ENCODE assay signal across 24 cellular contexts in the genomic region with DNA sequence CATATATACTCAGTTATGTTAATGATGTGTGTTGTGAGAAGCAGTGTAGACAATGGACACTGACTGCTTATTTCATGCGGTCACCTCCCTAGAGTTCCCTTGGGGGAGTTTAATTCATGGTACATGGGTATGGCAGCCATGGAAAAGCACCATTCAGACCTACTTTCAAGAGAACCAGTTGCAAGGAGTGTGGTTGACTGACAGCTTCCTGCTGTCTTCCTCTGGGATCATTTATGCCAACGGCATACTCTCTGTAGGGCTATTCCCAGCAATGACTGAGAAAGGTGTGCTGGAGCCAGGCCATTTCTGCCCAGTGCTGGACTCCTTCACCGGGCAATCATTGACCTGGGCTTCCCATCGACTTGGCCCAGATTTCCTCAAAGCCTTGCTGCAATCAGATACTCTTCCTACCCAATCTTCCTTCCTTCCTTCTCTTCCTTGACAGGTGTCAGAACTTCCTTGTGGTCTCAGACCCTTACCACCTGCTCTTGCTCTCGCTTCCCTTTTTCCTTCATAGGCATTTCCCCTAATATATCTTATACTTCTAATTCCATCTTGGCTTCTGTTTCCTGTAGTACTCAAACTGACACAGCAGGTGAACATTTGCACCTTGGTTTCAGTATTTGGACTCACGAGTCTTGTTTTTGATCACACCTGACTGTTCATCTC. TPM values are rescaled to one million over a fixed set of nuclear protein-coding genes. Genes with fewer than 3 reads are reported as not detected.
A peak's percentile ranks its signal among the peaks of the same experiment; 100 is the strongest.
DNase-seq lines count a peak whose midpoint lies in the region; ATAC-seq and TF ChIP-seq lines count a peak whose summit lies in the region.
"Had no signal": no experiment of that assay in that cellular context is flagged by ENCODE, and none has a peak within 500 bp of the region (broad histone marks: within the 10 kb centered on the region; RNA-seq: fewer than 3 reads in every experiment).

No MANE protein-coding gene starts in this region.

- no peak for ATAC-seq in CD4-positive, CD25-positive, alpha-beta regulatory T cell (ENCODE audit: low read depth in 2 of 2)
- ATAC-seq: activated CD4-positive, CD25-positive, alpha-beta regulatory T cell treated with anti-CD3 and anti-CD28 coated beads, Interleukin-2, amount 50 U/mL, for 24 hours; gastrocnemius medialis; left cardiac atrium; pancreas; stimulated activated naive B cell treated with anti-CD40 and anti-IgM and Interleukin-4, amounts not matched to agents 10 μg/mL and 1 μg/mL and 100 μg/mL, for 72 hours; upper lobe of right lung had no signal

- H3K9me3 Mint-ChIP-seq in CD4-positive, CD25-positive, alpha-beta regulatory T cell = peaks cover 0 to 4% (median 0%) of the 10 kb centered on the region in 7 donors
- no peaks in the 10 kb centered on the region for H3K9me3 Mint-ChIP-seq in endothelial cell (ENCODE audit: unreplicated experiment)
- H3K9me3 Mint-ChIP-seq: activated CD4-positive, alpha-beta memory T cell treated with anti-CD3 and anti-CD28 coated beads for 36 hours; activated naive CD8-positive, alpha-beta T cell treated with anti-CD3 and anti-CD28 coated beads, Interleukin-2, amount 10 ng/mL, durations not matched to agents 7 days and 5 days; stimulated activated naive B cell treated with anti-CD40 and anti-IgM and Interleukin-4, amounts not matched to agents 10 μg/mL and 1 μg/mL and 100 μg/mL, for 72 hours had no signal

- H3K27ac ChIP-seq in CD4-positive, CD25-positive, alpha-beta regulatory T cell (ENCODE audit: insufficient read depth, low read length, poor library complexity, severe bottlenecking) = no peak overlapping the region
- H3K27ac ChIP-seq in OCI-LY3 (ENCODE audit: low read length) = peak overlapping the region; percentile 99
- H3K27ac ChIP-seq: C4-2B, gastrocnemius medialis, upper lobe of right lung had no signal

- no peaks in the 10 kb centered on the region for H3K27me3 Mint-ChIP-seq in CD4-positive, CD25-positive, alpha-beta regulatory T cell
- H3K27me3 Mint-ChIP-seq in endothelial cell (ENCODE audit: unreplicated experiment) = peaks cover 12% of the 10 kb centered on the region
- H3K27me3 Mint-ChIP-seq: activated CD4-positive, alpha-beta memory T cell treated with anti-CD3 and anti-CD28 coated beads for 36 hours; activated naive CD8-positive, alpha-beta T cell treated with anti-CD3 and anti-CD28 coated beads, Interleukin-2, amount 10 ng/mL, durations not matched to agents 7 days and 5 days; stimulated activated naive B cell treated with anti-CD40 and anti-IgM and Interleukin-4, amounts not matched to agents 10 μg/mL and 1 μg/mL and 100 μg/mL, for 72 hours had no signal

- H3K79me2 ChIP-seq in OCI-LY3 (ENCODE audit: low read length) = peaks cover 26% of the 10 kb centered on the region

- H3K36me3 ChIP-seq in CD4-positive, CD25-positive, alpha-beta regulatory T cell (ENCODE audit: control insufficient read depth, insufficient read depth, low read length) = no peaks in the 10 kb centered on the region
- H3K36me3 ChIP-seq in OCI-LY3 (replicated peaks; ENCODE audit: low read depth, low read length) = no peaks in the 10 kb centered on the region
- H3K36me3 ChIP-seq: gastrocnemius medialis, HAP-1, pancreas, upper lobe of right lung had no signal

- H3K9ac ChIP-seq in OCI-LY3 (ENCODE audit: low read length) = peak overlapping the region; percentile 72; the same call in 1 of the 2 replicates

- no peaks in the 10 kb centered on the region for H3K9me3 ChIP-seq in CD4-positive, CD25-positive, alpha-beta regulatory T cell (ENCODE audit: control insufficient read depth in 2 of 2, low read length in 2 of 2)
- H3K9me3 ChIP-seq in OCI-LY3 (ENCODE audit: insufficient read depth, low read length) = no peaks in the 10 kb centered on the region
- H3K9me3 ChIP-seq: gastrocnemius medialis, HAP-1, pancreas, upper lobe of right lung had no signal

- H3K36me3 Mint-ChIP-seq in CD4-positive, CD25-positive, alpha-beta regulatory T cell = no peaks in the 10 kb centered on the region
- H3K36me3 Mint-ChIP-seq in endothelial cell (ENCODE audit: low read depth, unreplicated experiment) = peaks cover 10% of the 10 kb centered on the region
- H3K36me3 Mint-ChIP-seq: immature natural killer cell had no signal

- H3K27me3 ChIP-seq in CD4-positive, CD25-positive, alpha-beta regulatory T cell (ENCODE audit: control insufficient read depth, insufficient read depth, low read length) = no peaks in the 10 kb centered on the region
- H3K27me3 ChIP-seq in OCI-LY3 (ENCODE audit: low read depth, low read length) = no peaks in the 10 kb centered on the region
- H3K27me3 ChIP-seq: gastrocnemius medialis, pancreas, upper lobe of right lung had no signal

- no peak overlapping the region for H2AFZ ChIP-seq in OCI-LY3 (ENCODE audit: low read depth, low read length)

- H3K4me2 ChIP-seq in OCI-LY3 (ENCODE audit: low read length) = peak overlapping the region; percentile 66

- peak overlapping the region in 3 of 4 donors; percentile 39 to 81 (median 43) for H3K4me3 Mint-ChIP-seq in CD4-positive, CD25-positive, alpha-beta regulatory T cell
- no peak overlapping the region for H3K4me3 Mint-ChIP-seq in endothelial cell (ENCODE audit: unreplicated experiment)
- H3K4me3 Mint-ChIP-seq: activated naive CD8-positive, alpha-beta T cell treated with anti-CD3 and anti-CD28 coated beads, Interleukin-2, amount 10 ng/mL, durations not matched to agents 7 days and 5 days; immature natural killer cell had no signal

- TF ChIP-seq CTCF in GM12864 (IDR thresholded peaks at IDR 0.05; ENCODE audit: low read depth, low read length, missing control alignments) (no peak), OCI-LY3 (IDR thresholded peaks at IDR 0.05; ENCODE audit: low read depth, low read length) (no peak), endothelial cell (IDR thresholded peaks at IDR 0.05; ENCODE audit: unreplicated experiment) (no peak)

- no peak overlapping the region for H3K4me3 ChIP-seq in CD4-positive, CD25-positive, alpha-beta regulatory T cell (ENCODE audit: low read depth, low read length)
- peak overlapping the region; percentile 13; the same call in 1 of the 2 replicates for H3K4me3 ChIP-seq in GM12864 (ENCODE audit: low read depth, low read length)
- peak overlapping the region; percentile 39 for H3K4me3 ChIP-seq in OCI-LY3 (ENCODE audit: low read length)
- H3K4me3 ChIP-seq: gastrocnemius medialis, HAP-1, pancreas, upper lobe of right lung had no signal

- H3K4me1 ChIP-seq in CD4-positive, CD25-positive, alpha-beta regulatory T cell (ENCODE audit: control insufficient read depth, insufficient read depth, low read length, poor library complexity, severe bottlenecking) = peaks cover 30% of the 10 kb centered on the region
- peaks cover 61% of the 10 kb centered on the region for H3K4me1 ChIP-seq in OCI-LY3 (ENCODE audit: low read length)

- H3K27ac Mint-ChIP-seq in CD4-positive, CD25-positive, alpha-beta regulatory T cell = peak overlapping the region in 2 of 3 donors; percentile 1 to 49
- H3K27ac Mint-ChIP-seq in endothelial cell (ENCODE audit: unreplicated experiment) = no peak overlapping the region
- H3K27ac Mint-ChIP-seq: activated naive CD8-positive, alpha-beta T cell treated with anti-CD3 and anti-CD28 coated beads, Interleukin-2, amount 10 ng/mL, durations not matched to agents 7 days and 5 days had no signal

- peaks cover 2% of the 10 kb centered on the region; the same call in 1 of the 2 replicates for H4K20me1 ChIP-seq in OCI-LY3 (ENCODE audit: insufficient read depth, low read length)

- peaks cover 24 to 50% (median 34%) of the 10 kb centered on the region in 4 donors for H3K4me1 Mint-ChIP-seq in CD4-positive, CD25-positive, alpha-beta regulatory T cell
- H3K4me1 Mint-ChIP-seq in endothelial cell (ENCODE audit: unreplicated experiment) = peaks cover 22% of the 10 kb centered on the region

- no peak for DNase-seq in CD4-positive, CD25-positive, alpha-beta regulatory T cell
- DNase-seq in GM12864 (ENCODE audit: low read depth) (peak; percentile 64), mucosa of gallbladder (ENCODE audit: low spot score) (peak; percentile 57), NCI-H2196 treated with DMSO at 0.1 percent for 48 hours (lab: John Stamatoyannopoulos, UW; ENCODE audit: unreplicated experiment) (no peak), endothelial cell (ENCODE audit: low spot score) (no peak), T1000 (lab: John Stamatoyannopoulos, UW) (no peak)
- DNase-seq: activated CD4-positive, alpha-beta memory T cell treated with anti-CD3 and anti-CD28 coated beads for 36 hours; activated CD8-positive, alpha-beta memory T cell treated with anti-CD3 and anti-CD28 coated beads, Interleukin-2, amount 50 U/mL, for 4 hours; activated effector memory CD4-positive, alpha-beta T cell treated with Interleukin-2 at 50 U/mL for 16 hours; activated naive CD8-positive, alpha-beta T cell treated with anti-CD3 and anti-CD28 coated beads, Interleukin-2, amount 10 ng/mL, durations not matched to agents 7 days and 5 days; aorta; gastrocnemius medialis; immature natural killer cell; left cardiac atrium; NCI-H2107; OCI-M1; pancreas; stimulated activated naive B cell treated with anti-CD40 and anti-IgM and Interleukin-4, amounts not matched to agents 10 μg/mL and 1 μg/mL and 100 μg/mL, for 72 hours; substantia nigra; upper lobe of right lung had no signal

RNA-seq across cellular contexts. Expression of a gene that starts 3.4 kb away (rescaled TPM):
- 111 TPM for total RNA-seq in CD4-positive, CD25-positive, alpha-beta regulatory T cell
- polyA plus RNA-seq in CD4-positive, CD25-positive, alpha-beta regulatory T cell = 100 to 1,000 TPM in 3 of 4 donors, 10 to 100 TPM in 1; 93.2 to 126 (median 111) TPM
- total RNA-seq in mucosa of gallbladder (166 TPM), endothelial cell (ENCODE audit: unreplicated experiment) (72.9 TPM)

Comparison
In these comparisons a context has a peak if more than half of its experiments do, and no peak if none do; other contexts are left out.
1. DNase-seq: peak in GM12864 (single experiment) and mucosa of gallbladder (single experiment); none in CD4-positive, CD25-positive, alpha-beta regulatory T cell (0 of 3), NCI-H2196 treated with DMSO at 0.1 percent for 48 hours (single experiment), endothelial cell (single experiment) and T1000 (single experiment).